Comparison of ENCODE assay signal across 1 cellular context in the genomic region with DNA sequence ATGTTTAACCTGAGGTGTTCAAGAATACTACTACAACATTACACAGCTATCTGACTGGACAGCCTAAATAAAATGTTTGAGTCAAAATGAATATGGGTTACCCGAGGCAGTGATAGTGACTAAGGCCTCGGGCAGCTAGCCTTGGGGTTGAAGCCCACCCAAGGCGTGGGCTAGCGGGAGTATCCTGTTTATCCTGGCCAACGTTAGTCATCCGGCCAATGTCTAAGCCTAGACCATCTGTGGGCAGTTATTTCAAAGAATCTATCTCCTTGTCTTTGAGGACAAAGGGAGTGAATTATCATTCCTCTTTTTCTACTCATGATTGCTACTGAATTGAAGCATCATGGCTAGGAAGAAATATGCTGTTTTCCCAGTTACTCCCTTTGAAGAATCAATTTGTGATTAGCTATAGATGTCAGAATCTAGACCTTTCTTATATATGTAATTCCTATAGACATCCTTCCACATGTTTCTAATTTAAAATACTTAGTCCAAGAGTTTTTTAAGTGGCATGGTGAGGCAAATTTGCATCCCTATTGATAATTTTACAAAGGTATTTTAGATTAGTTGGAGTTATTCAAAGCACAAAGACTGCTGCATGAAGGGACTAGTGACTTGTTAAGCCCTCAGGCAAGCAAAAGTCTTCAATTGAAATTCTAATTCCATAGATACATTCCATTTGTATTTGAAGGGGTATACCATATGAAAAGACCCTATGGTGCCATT.
TF ChIP-seq lines count a peak whose summit lies in the region.

No MANE protein-coding gene starts in this region.

TF ChIP-seq in endothelial cell of umbilical vein, 7 proteins besides CTCF, POLR2A, EP300 and RAD21 (continued from another document):
- no peak for TF ChIP-seq EZH2 (IDR thresholded peaks at IDR 0.05; ENCODE audit: borderline replicate concordance, low read depth, low read length, severe bottlenecking)
- TF ChIP-seq JUN (IDR thresholded peaks at IDR 0.05; ENCODE audit: borderline replicate concordance, insufficient read depth, insufficient read length, low read depth) = no peak
